In the genomic region with DNA sequence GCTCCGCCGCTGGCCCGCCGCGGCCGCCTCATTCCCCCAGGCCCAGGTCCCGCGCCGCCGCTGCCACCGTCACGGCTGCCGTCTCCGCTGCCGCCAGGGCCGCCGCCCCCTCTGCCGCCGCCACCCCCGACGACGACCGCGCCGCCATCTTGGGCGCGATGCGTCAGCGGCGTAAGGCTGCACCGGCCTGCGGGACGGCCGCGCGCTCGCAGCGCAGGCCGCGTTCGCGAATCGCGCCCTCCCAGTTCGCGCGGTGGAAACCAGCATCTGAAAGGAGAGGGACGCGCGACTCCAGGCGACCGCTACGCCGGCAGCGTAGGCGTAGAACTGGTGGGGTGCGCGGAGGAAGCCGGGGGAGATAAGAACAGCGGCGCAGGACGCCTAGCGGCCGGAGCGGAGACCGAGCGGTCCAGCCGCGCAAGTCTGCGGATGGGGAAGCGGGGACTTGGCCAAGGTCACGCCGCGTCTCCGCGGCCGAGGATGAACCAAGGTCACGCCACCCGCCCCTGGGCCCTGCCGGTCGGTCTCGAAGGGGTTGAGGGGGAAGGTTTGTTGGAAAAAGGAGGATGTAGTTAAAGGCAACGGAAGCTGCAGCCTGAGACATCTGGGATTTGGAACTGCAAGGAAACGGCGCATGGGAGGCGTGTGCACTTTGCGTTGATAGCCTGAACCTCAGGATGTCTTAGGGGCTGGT, we compare ENCODE assay signal across 8 cellular contexts. TPM values are rescaled to one million over a fixed set of nuclear protein-coding genes. Genes with fewer than 3 reads are reported as not detected.
DNase-seq lines count a peak whose midpoint lies in the region; ATAC-seq, FAIRE-seq and TF ChIP-seq lines count a peak whose summit lies in the region.

A gene (minus strand): TSS at position 173 of the 694 bp plus-strand sequence. CDS start 307 bp downstream, outside the sequence.

- peak within 1 kb of the TSS; percentile 98 for H3K9ac ChIP-seq in Karpas-422 (ENCODE audit: low read length)

- H2AFZ ChIP-seq in Karpas-422 (ENCODE audit: low read length), result peak within 1 kb of the TSS; percentile 83

- H3K9me3 ChIP-seq in DOHH2 (ENCODE audit: control insufficient read depth, insufficient read depth, low read length) (no peaks in the 10 kb centered on the region), Karpas-422 (ENCODE audit: low read length) (peaks cover 3% of the 10 kb centered on the region)
- H3K9me3 ChIP-seq in naive thymus-derived CD4-positive, alpha-beta T cell (ENCODE audit: control insufficient read depth in 2 of 3, low read length in 3 of 3), result no peaks in the 10 kb centered on the region

- peak within 1 kb of the TSS; percentile 80 for H3K4me3 ChIP-seq in DOHH2 (ENCODE audit: low read length)
- H3K4me3 ChIP-seq in Karpas-422 (ENCODE audit: low read length), result peak within 1 kb of the TSS; percentile 73
- H3K4me3 ChIP-seq in naive thymus-derived CD4-positive, alpha-beta T cell (ENCODE audit: low read length), result peak within 1 kb of the TSS; percentile 92

- H3K4me3 Mint-ChIP-seq in naive thymus-derived CD4-positive, alpha-beta T cell, result peak within 1 kb of the TSS in 4 of 10 donors; percentile 79 to 99 (median 98)
- peak within 1 kb of the TSS; percentile 17 to 59 for H3K4me3 Mint-ChIP-seq in stimulated activated naive B cell treated with anti-CD40 and anti-IgM and Interleukin-4, amounts not matched to agents 10 μg/mL and 1 μg/mL and 100 μg/mL, for 72 hours

- H3K79me2 ChIP-seq in DOHH2 (ENCODE audit: control insufficient read depth, low read length) (peaks cover 53% of the 10 kb centered on the region), Karpas-422 (ENCODE audit: low read length) (peaks cover 51% of the 10 kb centered on the region)

- 0 out of 2 replicates have a peak, but pooled peaks cover 3% of the 10 kb centered on the region for H3F3A ChIP-seq in DOHH2 (ENCODE audit: control insufficient read depth, insufficient read depth)

- peaks cover 10% of the 10 kb centered on the region for H3K36me3 ChIP-seq in DOHH2 (ENCODE audit: control insufficient read depth, low read length)
- no peaks in the 10 kb centered on the region; the same call in 1 of the 2 replicates for H3K36me3 ChIP-seq in Karpas-422 (ENCODE audit: insufficient read depth, low read length)
- no peaks in the 10 kb centered on the region for H3K36me3 ChIP-seq in naive thymus-derived CD4-positive, alpha-beta T cell (ENCODE audit: control insufficient read depth in 2 of 3, insufficient read depth in 3 of 3, low read length in 3 of 3)

- peaks cover 0 to 4% (median 0%) of the 10 kb centered on the region in 5 donors for H3K36me3 Mint-ChIP-seq in naive thymus-derived CD4-positive, alpha-beta T cell
- H3K36me3 Mint-ChIP-seq in stimulated activated naive B cell treated with anti-CD40 and anti-IgM and Interleukin-4, amounts not matched to agents 10 μg/mL and 1 μg/mL and 100 μg/mL, for 72 hours, result peaks cover 3 to 7% of the 10 kb centered on the region in 2 donors

- H3K4me2 ChIP-seq in DOHH2 (ENCODE audit: low read length), result peak within 1 kb of the TSS; percentile 74
- peak within 1 kb of the TSS; percentile 100 for H3K4me2 ChIP-seq in Karpas-422 (ENCODE audit: low read depth, low read length, poor library complexity, severe bottlenecking)

- FAIRE-seq in RCC 7860 (lab: Jason Lieb, UNC), result no peak

- H4K20me1 ChIP-seq in DOHH2 (ENCODE audit: control insufficient read depth, insufficient read depth, low read depth, low read length), result 0 out of 2 replicates have a peak, but pooled peaks cover 5% of the 10 kb centered on the region
- H4K20me1 ChIP-seq in Karpas-422 (ENCODE audit: insufficient read depth, low read depth, low read length), result no peaks in the 10 kb centered on the region

- ATAC-seq in GM21825 (IDR thresholded peaks at IDR 0.05; ENCODE audit: unreplicated experiment), result peak; percentile 80
- ATAC-seq in naive thymus-derived CD4-positive, alpha-beta T cell, result peak; percentile 93
- peak; percentile 86 to 89 for ATAC-seq in stimulated activated naive B cell treated with anti-CD40 and anti-IgM and Interleukin-4, amounts not matched to agents 10 μg/mL and 1 μg/mL and 100 μg/mL, for 72 hours (replicated peaks)

- peak within 1 kb of the TSS in 8 of 9 donors; percentile 89 to 95 (median 92) for H3K27ac Mint-ChIP-seq in naive thymus-derived CD4-positive, alpha-beta T cell
- H3K27ac Mint-ChIP-seq in stimulated activated naive B cell treated with anti-CD40 and anti-IgM and Interleukin-4, amounts not matched to agents 10 μg/mL and 1 μg/mL and 100 μg/mL, for 72 hours, result no peak within 1 kb of the TSS

- peak within 1 kb of the TSS; percentile 66 for H3K27ac ChIP-seq in DOHH2 (ENCODE audit: low read depth, low read length)
- H3K27ac ChIP-seq in Karpas-422 (ENCODE audit: low read length), result peak within 1 kb of the TSS; percentile 90
- H3K27ac ChIP-seq in naive thymus-derived CD4-positive, alpha-beta T cell (ENCODE audit: low read depth, low read length), result peak within 1 kb of the TSS; percentile 85

- H3K27me3 ChIP-seq in DOHH2 (ENCODE audit: control insufficient read depth, low read length) (no peaks in the 10 kb centered on the region), Karpas-422 (ENCODE audit: low read length) (no peaks in the 10 kb centered on the region)
- no peaks in the 10 kb centered on the region for H3K27me3 ChIP-seq in naive thymus-derived CD4-positive, alpha-beta T cell (ENCODE audit: control insufficient read depth in 2 of 2, insufficient read depth in 2 of 2, low read length in 2 of 2)

- POLR2A ChIA-PET in naive thymus-derived CD4-positive, alpha-beta T cell (lab: Charles Lee), result interaction anchor here (0.7 to 3.5 kb wide), 4 partner anchors 122 to 197 kb away, joined by 3 to 19 read pairs (median 8); a partner anchor contains a TSS

- H3K27me3 Mint-ChIP-seq in naive thymus-derived CD4-positive, alpha-beta T cell, result peaks cover 0 to 2% (median 0%) of the 10 kb centered on the region in 5 donors
- H3K27me3 Mint-ChIP-seq in stimulated activated naive B cell treated with anti-CD40 and anti-IgM and Interleukin-4, amounts not matched to agents 10 μg/mL and 1 μg/mL and 100 μg/mL, for 72 hours, result no peaks in the 10 kb centered on the region

- peak; percentile 82 for TF ChIP-seq CTCF in DOHH2 (IDR thresholded peaks at IDR 0.05; ENCODE audit: low read depth, low read length, poor library complexity, severe bottlenecking)

- intact Hi-C loops in naive thymus-derived CD4-positive, alpha-beta T cell (cut with micrococcal nuclease), result loop anchor here (2.0 to 5.0 kb wide), 10 partner anchors 22 to 1730 kb away; a partner anchor contains a TSS

- H3K4me1 Mint-ChIP-seq in naive thymus-derived CD4-positive, alpha-beta T cell, result peaks cover 0 to 28% (median 23%) of the 10 kb centered on the region in 7 donors
- H3K4me1 Mint-ChIP-seq in stimulated activated naive B cell treated with anti-CD40 and anti-IgM and Interleukin-4, amounts not matched to agents 10 μg/mL and 1 μg/mL and 100 μg/mL, for 72 hours, result peaks cover 10 to 16% of the 10 kb centered on the region in 2 donors

- CTCF ChIA-PET in naive thymus-derived CD4-positive, alpha-beta T cell (lab: Charles Lee), result interaction anchor here (0.5 to 1.2 kb wide), 4 partner anchors 22 to 210 kb away, joined by 3 to 6 read pairs (median 4); no protein-coding TSS in a partner anchor

- H3K9me3 Mint-ChIP-seq in naive thymus-derived CD4-positive, alpha-beta T cell, result peaks cover 0 to 4% (median 0%) of the 10 kb centered on the region in 11 donors
- peaks cover 0 to 3% of the 10 kb centered on the region in 2 donors for H3K9me3 Mint-ChIP-seq in stimulated activated naive B cell treated with anti-CD40 and anti-IgM and Interleukin-4, amounts not matched to agents 10 μg/mL and 1 μg/mL and 100 μg/mL, for 72 hours

- DNase-seq in Karpas-422, result peak; percentile 98
- peak; percentile 76 for DNase-seq in RCC 7860 (ENCODE audit: low spot score)
- DNase-seq in activated T-helper 1 cell treated with Interleukin-2 at 50 U/mL for 16 hours (ENCODE audit: low read depth), result peak; percentile 90
- peak; percentile 91 for DNase-seq in fibroblast of gingiva (ENCODE audit: low read depth)
- peak; percentile 88 to 98 (median 93) for DNase-seq in naive thymus-derived CD4-positive, alpha-beta T cell
- DNase-seq in stimulated activated naive B cell treated with anti-CD40 and anti-IgM and Interleukin-4, amounts not matched to agents 10 μg/mL and 1 μg/mL and 100 μg/mL, for 72 hours, result peak; percentile 94

- H3K9me2 ChIP-seq in DOHH2 (replicated peaks; ENCODE audit: control insufficient read depth, low read length) (no peaks in the 10 kb centered on the region), Karpas-422 (replicated peaks; ENCODE audit: insufficient read depth, low read length) (no peaks in the 10 kb centered on the region)

- peaks cover 19% of the 10 kb centered on the region for H3K4me1 ChIP-seq in DOHH2 (ENCODE audit: control insufficient read depth, low read length)
- peaks cover 31% of the 10 kb centered on the region for H3K4me1 ChIP-seq in Karpas-422 (ENCODE audit: low read length)
- H3K4me1 ChIP-seq in naive thymus-derived CD4-positive, alpha-beta T cell (ENCODE audit: control insufficient read depth in 2 of 2, insufficient read depth in 2 of 2, low read length in 2 of 2), result peaks cover 11 to 16% of the 10 kb centered on the region in 2 donors

RNA-seq across cellular contexts. Expression of the gene that starts here (rescaled TPM):
- 33.7 and 41.7 TPM in 2 replicates for total RNA-seq in Karpas-422 (2014; rRNA removed; shearing (Covaris generic); ENCODE audit: low replicate concordance)
- 10 to 100 TPM; 16.2 to 29.7 (median 25.4) TPM for total RNA-seq in naive thymus-derived CD4-positive, alpha-beta T cell
- polyA plus RNA-seq in naive thymus-derived CD4-positive, alpha-beta T cell, result 10 to 100 TPM; 10.4 to 11.5 TPM

Comparison
In these comparisons a context has a peak if more than half of its experiments do, and no peak if none do; other contexts are left out.
1. Peak in every context shown above with its lines: DNase-seq, ATAC-seq, H3K4me3 ChIP-seq and H3K27ac ChIP-seq.